20 cellular contexts compared by ENCODE assay signal in genomic region chr1:228953207-228953606, GRCh38.
DNase-seq lines count a peak whose midpoint lies in the region; ATAC-seq and TF ChIP-seq lines count a peak whose summit lies in the region.
"Had no signal": no experiment of that assay in that cellular context is flagged by ENCODE, and none has a peak within 500 bp of the region (broad histone marks: within the 10 kb centered on the region; RNA-seq: fewer than 3 reads in every experiment).

No MANE protein-coding gene starts in this region.

- no peaks in the 10 kb centered on the region for H3K27me3 ChIP-seq in endodermal cell (ENCODE audit: control insufficient read depth, insufficient read depth, low read length, poor library complexity, severe bottlenecking)
- no peaks in the 10 kb centered on the region for H3K27me3 ChIP-seq in body of pancreas
- H3K27me3 ChIP-seq in esophagus squamous epithelium: no peaks in the 10 kb centered on the region
- H3K27me3 ChIP-seq: BLaER1 had no signal

- H3K27ac ChIP-seq in endodermal cell (ENCODE audit: low read depth, low read length) (no peak overlapping the region), body of pancreas (no peak overlapping the region), esophagus squamous epithelium (no peak overlapping the region)
- H3K27ac ChIP-seq: 22Rv1, BLaER1 had no signal

- TF ChIP-seq POLR2A in body of pancreas (IDR thresholded peaks at IDR 0.05) (no peak), esophagus squamous epithelium (IDR thresholded peaks at IDR 0.05) (no peak)

- no peaks in the 10 kb centered on the region for H3K27me3 Mint-ChIP-seq in endodermal cell (ENCODE audit: insufficient read depth)
- H3K27me3 Mint-ChIP-seq: CD4-positive, alpha-beta T cell had no signal

- no peak overlapping the region for H3K4me3 Mint-ChIP-seq in endodermal cell
- H3K4me3 Mint-ChIP-seq: CD4-positive, alpha-beta T cell had no signal

- TF ChIP-seq CTCF in endodermal cell (conservative IDR thresholded peaks at IDR 0.05) (no peak), body of pancreas (IDR thresholded peaks at IDR 0.05) (no peak), esophagus squamous epithelium (IDR thresholded peaks at IDR 0.05) (no peak)

- H3K9me3 Mint-ChIP-seq in endodermal cell: peaks cover 10% of the 10 kb centered on the region
- H3K9me3 Mint-ChIP-seq: CD4-positive, alpha-beta T cell had no signal

- DNase-seq in NCI-H2081 (lab: John Stamatoyannopoulos, UW): peak; percentile 18 to 28
- no peak for DNase-seq in NCI-H2081 treated with DMSO at 0.1 percent for 48 hours (lab: John Stamatoyannopoulos, UW)
- peak; percentile 46 for DNase-seq in NCI-H774 (lab: John Stamatoyannopoulos, UW)
- DNase-seq in endodermal cell: peak; percentile 28
- no peak for DNase-seq in body of pancreas
- no peak for DNase-seq in esophagus squamous epithelium (lab: John Stamatoyannopoulos, UW)
- DNase-seq: ACHN; CD4-positive, alpha-beta T cell; GDM1; Karpas-422; NCI-H1694; NCI-H226; NCI-H510A treated with DMSO at 0.1 percent for 48 hours; NCI-H748 treated with DMSO at 0.1 percent for 48 hours had no signal

- no peak overlapping the region for H3K9ac ChIP-seq in endodermal cell (ENCODE audit: extremely low read depth, low read length, poor library complexity, severe bottlenecking)
- H3K9ac ChIP-seq: BLaER1 had no signal

- 95 to 100% methylated on average over 2 to 4 of the region's 4 CpGs for WGBS in endodermal cell (ENCODE audit: insufficient coverage in 1 of 2, insufficient read length in 1 of 2), 2 experiments
- 74 to 77% methylated on average over 4 of the region's 4 CpGs for WGBS in body of pancreas, 2 donors
- WGBS in esophagus squamous epithelium, 2 donors: 82 to 90% methylated on average over 2 to 4 of the region's 4 CpGs

- H3K36me3 Mint-ChIP-seq in endodermal cell (ENCODE audit: low read depth): no peaks in the 10 kb centered on the region

- peaks cover 14% of the 10 kb centered on the region for H3K4me1 Mint-ChIP-seq in endodermal cell

- H3K36me3 ChIP-seq in endodermal cell (ENCODE audit: control insufficient read depth, insufficient read depth, low read length) (no peaks in the 10 kb centered on the region), body of pancreas (replicated peaks in 1 of 2; ENCODE audit: insufficient read depth in 1 of 2, low read depth in 2 of 2) (no peaks in the 10 kb centered on the region), esophagus squamous epithelium (no peaks in the 10 kb centered on the region)
- H3K36me3 ChIP-seq: BLaER1 had no signal

- ATAC-seq in body of pancreas (no peak), HG02852 (IDR thresholded peaks at IDR 0.05; ENCODE audit: unreplicated experiment) (no peak), HG03025 (IDR thresholded peaks at IDR 0.05; ENCODE audit: low FRiP score, unreplicated experiment) (no peak)
- ATAC-seq: Panc1, SK-N-SH treated with all-trans-retinoic acid at 6 μM for 48 hours had no signal

- no peak overlapping the region for H3K27ac Mint-ChIP-seq in endodermal cell
- H3K27ac Mint-ChIP-seq: CD4-positive, alpha-beta T cell had no signal

- intact Hi-C loops in body of pancreas (cut with DNase I) (no loop called here), esophagus squamous epithelium (cut with DNase I) (no loop called here)

- H3K4me3 ChIP-seq in endodermal cell (ENCODE audit: low read length) (no peak overlapping the region), body of pancreas (no peak overlapping the region), esophagus squamous epithelium (no peak overlapping the region)
- H3K4me3 ChIP-seq: BLaER1 had no signal

- H3K4me1 ChIP-seq in endodermal cell (ENCODE audit: control insufficient read depth, insufficient read depth, low read length): no peaks in the 10 kb centered on the region
- no peaks in the 10 kb centered on the region for H3K4me1 ChIP-seq in body of pancreas
- peaks cover 0 to 4% (median 0%) of the 10 kb centered on the region in 3 donors for H3K4me1 ChIP-seq in esophagus squamous epithelium
- H3K4me1 ChIP-seq: BLaER1 had no signal

- H3K9me3 ChIP-seq in endodermal cell (ENCODE audit: control insufficient read depth, low read length) (peaks cover 18% of the 10 kb centered on the region), body of pancreas (no peaks in the 10 kb centered on the region), esophagus squamous epithelium (no peaks in the 10 kb centered on the region)

Comparison
In these comparisons a context has a peak if more than half of its experiments do, and no peak if none do; other contexts are left out.
1. DNase-seq: peak in NCI-H2081 (2 of 2), NCI-H774 (single experiment) and endodermal cell (single experiment); none in NCI-H2081 treated with DMSO at 0.1 percent for 48 hours (single experiment), body of pancreas (0 of 4) and esophagus squamous epithelium (single experiment).